8 cellular contexts compared by ENCODE assay signal in genomic region chr21:33931799-33932390, GRCh38. TPM values are rescaled to one million over a fixed set of nuclear protein-coding genes. Genes with fewer than 3 reads are reported as not detected.
A peak's percentile ranks its signal among the peaks of the same experiment; 100 is the strongest.
DNase-seq lines count a peak whose midpoint lies in the region; ATAC-seq and TF ChIP-seq lines count a peak whose summit lies in the region.

No MANE protein-coding gene starts in this region.

- H3K27ac ChIP-seq in body of pancreas = peak overlapping the region in 2 of 4 donors; percentile 60 to 71
- H3K27ac ChIP-seq in lower lobe of right lung = peak overlapping the region; percentile 75

- H3K36me3 ChIP-seq in BJ (ENCODE audit: control insufficient read depth, insufficient read depth, low read length) (no peaks in the 10 kb centered on the region), Loucy (ENCODE audit: insufficient read depth, low read length) (no peaks in the 10 kb centered on the region), body of pancreas (replicated peaks in 1 of 2; ENCODE audit: insufficient read depth in 1 of 2, low read depth in 2 of 2) (no peaks in the 10 kb centered on the region), lower lobe of right lung (no peaks in the 10 kb centered on the region)

- no peak for TF ChIP-seq POLR2A in body of pancreas (IDR thresholded peaks at IDR 0.05)

- H4K20me1 ChIP-seq in Loucy (ENCODE audit: insufficient read depth, low read length, poor library complexity, severe bottlenecking) = peaks cover 23% of the 10 kb centered on the region

- DNase-seq in BJ (ENCODE audit: low read depth) (no peak), body of pancreas (no peak), lower lobe of right lung (no peak), ureter (ENCODE audit: low spot score) (peak; percentile 41), GF-D8 (lab: John Stamatoyannopoulos, UW) (no peak)
- DNase-seq in stimulated activated CD4-positive, alpha-beta T cell treated with anti-CD3 and anti-CD28 coated beads, Interleukin-2, amount 100 ng/mL, for 48 hours = no peak

- H3F3A ChIP-seq in Loucy (ENCODE audit: low read depth) = peaks cover 2% of the 10 kb centered on the region; the same call in 1 of the 2 replicates

- peaks cover 55% of the 10 kb centered on the region for H3K79me2 ChIP-seq in Loucy (ENCODE audit: insufficient read depth, low read length)

- TF ChIP-seq CTCF in BJ (IDR thresholded peaks at IDR 0.05; ENCODE audit: insufficient read depth, low read depth, low read length) (no peak), Loucy (conservative IDR thresholded peaks at IDR 0.05; ENCODE audit: low read length) (no peak), body of pancreas (IDR thresholded peaks at IDR 0.05) (no peak), lower lobe of right lung (IDR thresholded peaks at IDR 0.05) (no peak)

- H3K4me2 ChIP-seq in Loucy (ENCODE audit: low read depth, low read length, poor library complexity, severe bottlenecking) = peak overlapping the region; percentile 95

- WGBS in body of pancreas, 2 donors = 44 to 63% methylated on average over 10 of the region's 10 CpGs

- H2AFZ ChIP-seq in Loucy (ENCODE audit: low read length) = no peak overlapping the region

- CTCF ChIA-PET in BJ (lab: Yijun Ruan, JAX) = interaction anchor here (1.1 to 4.7 kb wide), 2 partner anchors 8 to 11 kb away, joined by 4 to 21 read pairs; no protein-coding TSS in a partner anchor

- intact Hi-C loops in body of pancreas (cut with DNase I) (no loop called here), lower lobe of right lung (cut with DNase I) (no loop called here)

- H3K27me3 ChIP-seq in BJ (ENCODE audit: control insufficient read depth, insufficient read depth, low read length) (no peaks in the 10 kb centered on the region), Loucy (ENCODE audit: insufficient read depth, low read length, poor library complexity, severe bottlenecking) (no peaks in the 10 kb centered on the region), body of pancreas (no peaks in the 10 kb centered on the region), lower lobe of right lung (ENCODE audit: low read depth) (no peaks in the 10 kb centered on the region)

- H3K4me1 ChIP-seq in Loucy (ENCODE audit: insufficient read depth, low read length, poor library complexity, severe bottlenecking) (peaks cover 42% of the 10 kb centered on the region), body of pancreas (peaks cover 9% of the 10 kb centered on the region), lower lobe of right lung (peaks cover 15% of the 10 kb centered on the region)

- H3K9me2 ChIP-seq in Loucy (replicated peaks; ENCODE audit: low read depth, low read length) = no peaks in the 10 kb centered on the region

- POLR2A ChIA-PET in BJ (lab: Charles Lee) = interaction anchor here (0.7 kb wide), 1 partner anchor 401 kb away, joined by 8 read pairs; no protein-coding TSS in a partner anchor

- H3K9me3 ChIP-seq in Loucy (ENCODE audit: insufficient read depth, low read depth, low read length) (no peaks in the 10 kb centered on the region), body of pancreas (no peaks in the 10 kb centered on the region), lower lobe of right lung (no peaks in the 10 kb centered on the region)

- H3K9ac ChIP-seq in Loucy (ENCODE audit: low read depth, low read length, poor library complexity, severe bottlenecking) = peak overlapping the region; percentile 94

- H3K4me3 ChIP-seq in BJ (ENCODE audit: low read depth, low read length) = peak overlapping the region; percentile 8
- H3K4me3 ChIP-seq in Loucy (ENCODE audit: low read length, poor library complexity, severe bottlenecking) = peak overlapping the region; percentile 89
- no peak overlapping the region for H3K4me3 ChIP-seq in body of pancreas
- H3K4me3 ChIP-seq in lower lobe of right lung = peak overlapping the region; percentile 53

- peak; percentile 30 for ATAC-seq in body of pancreas
- ATAC-seq in lower lobe of right lung = peak; percentile 62 to 81
- ATAC-seq in GM18520 (IDR thresholded peaks at IDR 0.05; ENCODE audit: unreplicated experiment) = no peak

RNA-seq across cellular contexts. Expression of gene ATP5PO, which starts 16.3 kb away (rescaled TPM):
- polyA plus RNA-seq in BJ (2011; rRNA removed) = 177 and 262 TPM in 2 replicates
- polyA minus RNA-seq in BJ (2011; rRNA and poly(A)+ RNA removed) = 21.0 and 33.0 TPM in 2 replicates
- 10 to 100 TPM; 79.1 to 85.0 TPM for total RNA-seq in body of pancreas
- 100 TPM for total RNA-seq in lower lobe of right lung
- total RNA-seq in ureter = 188 TPM

Comparison
In these comparisons a context has a peak if more than half of its experiments do, and no peak if none do; other contexts are left out.
1. H3K4me3 ChIP-seq: peak in BJ (single experiment), Loucy (single experiment) and lower lobe of right lung (single experiment); none in body of pancreas (0 of 2).